In genomic region chr3:156059950-156060501, GRCh38 we compare ENCODE assay signal across 16 cellular contexts.
"Had no signal": no experiment of that assay in that cellular context is flagged by ENCODE, and none has a peak within 500 bp of the region (broad histone marks: within the 10 kb centered on the region; RNA-seq: fewer than 3 reads in every experiment).

No MANE protein-coding gene starts in this region.

- ATAC-seq: left cardiac atrium; lower lobe of right lung; psoas muscle; right lobe of liver; stimulated activated effector memory CD8-positive, alpha-beta T cell treated with anti-CD3 and anti-CD28 coated beads, Interleukin-12 subunit alpha, Interleukin-12 subunit beta, amount 100 ng/mL, for 72 hours had no signal

- H3K4me3 ChIP-seq: lower lobe of right lung, psoas muscle, right lobe of liver, tibial nerve had no signal

- H3K4me3 Mint-ChIP-seq: activated naive CD8-positive, alpha-beta T cell; immature natural killer cell; naive B cell; stimulated activated effector memory CD8-positive, alpha-beta T cell treated with anti-CD3 and anti-CD28 coated beads, Interleukin-12 subunit alpha, Interleukin-12 subunit beta, amount 100 ng/mL, for 72 hours; T-helper 1 cell treated with Interleukin-12 subunit alpha and Interleukin-12 subunit beta and Interleukin-4 antibody, amounts not matched to agents 30 μg/mL and 1 μg/mL, for 36 hours had no signal

- H3K9me3 Mint-ChIP-seq: stimulated activated effector memory CD8-positive, alpha-beta T cell treated with anti-CD3 and anti-CD28 coated beads, Interleukin-12 subunit alpha, Interleukin-12 subunit beta, amount 100 ng/mL, for 72 hours; T-helper 1 cell treated with Interleukin-12 subunit alpha and Interleukin-12 subunit beta and Interleukin-4 antibody, amounts not matched to agents 30 μg/mL and 1 μg/mL, for 36 hours had no signal

- H3K4me1 Mint-ChIP-seq: immature natural killer cell; stimulated activated effector memory CD8-positive, alpha-beta T cell treated with anti-CD3 and anti-CD28 coated beads, Interleukin-12 subunit alpha, Interleukin-12 subunit beta, amount 100 ng/mL, for 72 hours had no signal

- H3K36me3 Mint-ChIP-seq: activated naive CD8-positive, alpha-beta T cell; immature natural killer cell; naive B cell; stimulated activated effector memory CD8-positive, alpha-beta T cell treated with anti-CD3 and anti-CD28 coated beads, Interleukin-12 subunit alpha, Interleukin-12 subunit beta, amount 100 ng/mL, for 72 hours had no signal

- H3K27ac Mint-ChIP-seq: activated naive CD8-positive, alpha-beta T cell; immature natural killer cell; stimulated activated effector memory CD8-positive, alpha-beta T cell treated with anti-CD3 and anti-CD28 coated beads, Interleukin-12 subunit alpha, Interleukin-12 subunit beta, amount 100 ng/mL, for 72 hours; T-helper 1 cell treated with Interleukin-12 subunit alpha and Interleukin-12 subunit beta and Interleukin-4 antibody, amounts not matched to agents 30 μg/mL and 1 μg/mL, for 36 hours had no signal

- H3K27me3 ChIP-seq: brain microvascular endothelial cell, right lobe of liver, tibial nerve had no signal

- H3K9me3 ChIP-seq: lower lobe of right lung, psoas muscle, right lobe of liver, tibial nerve had no signal

- DNase-seq: activated CD4-positive, CD25-positive, alpha-beta regulatory T cell; activated effector memory CD4-positive, alpha-beta T cell treated with Interleukin-2 at 50 U/mL for 16 hours; amygdala; brain microvascular endothelial cell; dermis blood vessel endothelial cell; hypothalamus; immature natural killer cell; left cardiac atrium; lower lobe of right lung; naive B cell; psoas muscle; right lobe of liver had no signal

- H3K4me1 ChIP-seq: lower lobe of right lung, psoas muscle, right lobe of liver, tibial nerve had no signal

- H3K36me3 ChIP-seq: brain microvascular endothelial cell, lower lobe of right lung, right lobe of liver, tibial nerve had no signal
